Comparison of ENCODE assay signal across 26 cellular contexts in the genomic region with DNA sequence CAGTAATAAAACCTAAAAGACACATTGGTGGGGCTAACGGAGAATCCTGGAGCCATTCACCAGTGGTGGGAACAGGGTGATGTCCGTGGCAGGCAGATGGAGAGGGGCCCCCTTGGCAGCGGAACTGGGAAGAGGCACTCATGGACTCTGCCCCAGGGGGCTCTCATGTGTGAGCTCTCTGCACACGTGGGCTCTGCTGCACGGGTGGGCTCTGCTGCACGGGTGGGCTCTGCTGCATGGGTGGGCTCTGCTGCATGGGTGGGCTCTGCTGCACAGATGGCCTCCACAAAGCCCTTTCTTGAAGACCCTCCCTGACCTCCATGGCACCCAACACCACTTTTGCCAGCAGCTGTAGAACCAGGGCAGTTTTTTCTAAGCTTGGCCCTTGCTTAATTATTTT.
"Had no signal": no experiment of that assay in that cellular context is flagged by ENCODE, and none has a peak within 500 bp of the region (broad histone marks: within the 10 kb centered on the region; RNA-seq: fewer than 3 reads in every experiment).

No MANE protein-coding gene starts in this region.

- H3K4me1 ChIP-seq: ascending aorta, breast epithelium, colonic mucosa had no signal

- H3K9me3 ChIP-seq: ascending aorta, breast epithelium, colonic mucosa, esophagus squamous epithelium had no signal

- H3K27ac ChIP-seq: ascending aorta, breast epithelium, cardiac muscle cell, colonic mucosa, epithelial cell of prostate, esophagus squamous epithelium, VCaP had no signal

- ATAC-seq: activated T-cell treated with anti-CD3 and anti-CD28 coated beads, Interleukin-2, amount 50 U/mL, for 72 hours; WTC11 had no signal

- H3K4me3 ChIP-seq: ascending aorta, breast epithelium, cardiac muscle cell, colonic mucosa, esophagus squamous epithelium had no signal

- H3K27me3 ChIP-seq: ascending aorta, breast epithelium, cardiac muscle cell, colonic mucosa, esophagus squamous epithelium had no signal

- H3K36me3 ChIP-seq: breast epithelium had no signal

- DNase-seq: activated CD4-positive, alpha-beta memory T cell treated with anti-CD3 and anti-CD28 coated beads, Interleukin-2, amount 10 ng/mL, durations not matched to agents 7 days and 5 days; activated CD4-positive, alpha-beta T cell treated with anti-CD3 and anti-CD28 coated beads for 1 hour; activated CD4-positive, alpha-beta T cell treated with anti-CD3 and anti-CD28 coated beads for 4 hours; activated CD4-positive, alpha-beta T cell treated with anti-CD3 and anti-CD28 coated beads, Interleukin-2, amount 10 ng/mL, durations not matched to agents 7 days and 5 days; activated CD4-positive, alpha-beta T cell treated with anti-CD3 and anti-CD28 coated beads, Interleukin-2, amount 50 U/mL, for 4 hours; activated CD8-positive, alpha-beta memory T cell treated with anti-CD3 and anti-CD28 coated beads, Interleukin-2, amount 50 U/mL, for 48 hours; activated gamma-delta T cell; activated naive CD4-positive, alpha-beta T cell; activated naive CD4-positive, alpha-beta T cell treated with anti-CD3 and anti-CD28 coated beads, Interleukin-2, amount 10 ng/mL, durations not matched to agents 7 days and 5 days; activated naive CD8-positive, alpha-beta T cell treated with anti-CD3 and anti-CD28 coated beads, Interleukin-2, amount 10 ng/mL, durations not matched to agents 7 days and 5 days; activated T-cell treated with anti-CD3 and anti-CD28 coated beads for 4 hours; activated T-cell treated with anti-CD3 and anti-CD28 coated beads, Interleukin-2, amount 50 U/mL, for 24 hours; activated T-cell treated with anti-CD3 and anti-CD28 coated beads, Interleukin-2, amount 50 U/mL, for 72 hours; central memory CD4-positive, alpha-beta T cell; cerebellar nuclear complex; colonic mucosa; effector CD8-positive, alpha-beta T cell; esophagus squamous epithelium; head of caudate nucleus; T-helper 2 cell had no signal
